26 cellular contexts compared by ENCODE assay signal in the genomic region with DNA sequence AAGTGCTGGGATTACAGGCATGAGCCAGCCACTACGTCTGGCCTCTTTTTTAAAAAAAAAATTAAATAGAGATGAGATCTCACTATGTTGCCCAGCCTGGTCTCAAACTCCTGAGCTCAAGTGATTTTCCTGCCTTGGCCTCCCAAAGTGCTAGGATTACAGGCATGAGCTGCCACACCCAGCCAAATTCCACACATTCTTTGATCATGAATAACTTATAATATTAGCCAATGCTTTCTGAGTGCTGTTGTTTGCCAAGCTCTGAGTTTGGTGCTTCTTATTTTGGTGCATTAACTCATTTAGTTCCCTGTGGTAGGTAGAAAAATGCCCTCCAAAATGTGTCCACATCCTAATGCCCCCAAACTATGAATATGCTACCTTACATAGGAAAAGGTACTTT. TPM values are rescaled to one million over a fixed set of nuclear protein-coding genes. Genes with fewer than 3 reads are reported as not detected.
DNase-seq lines count a peak whose midpoint lies in the region; ATAC-seq, FAIRE-seq and TF ChIP-seq lines count a peak whose summit lies in the region.
"Had no signal": no experiment of that assay in that cellular context is flagged by ENCODE, and none has a peak within 500 bp of the region (broad histone marks: within the 10 kb centered on the region; RNA-seq: fewer than 3 reads in every experiment).

No MANE protein-coding gene starts in this region.

- H4K91ac ChIP-seq in neuronal stem cell (ENCODE audit: low read depth, low read length, poor library complexity) = no peak overlapping the region

- H3K4me1 ChIP-seq in A549 = peaks cover 32% of the 10 kb centered on the region
- H3K4me1 ChIP-seq in neuronal stem cell (ENCODE audit: control insufficient read depth in 2 of 2, insufficient read depth in 1 of 2, low read depth in 1 of 2, low read length in 2 of 2) = peaks cover 0 to 5% of the 10 kb centered on the region in 2 donors
- H3K4me1 ChIP-seq: ascending aorta, esophagus muscularis mucosa, heart left ventricle, spleen had no signal

- H3K36me3 Mint-ChIP-seq in naive thymus-derived CD8-positive, alpha-beta T cell = peaks cover 0 to 25% (median 9%) of the 10 kb centered on the region in 3 donors
- H3K36me3 Mint-ChIP-seq: activated naive CD4-positive, alpha-beta T cell treated with anti-CD3 and anti-CD28 coated beads, Interleukin-2, amount 10 ng/mL, durations not matched to agents 7 days and 5 days; type B pancreatic cell had no signal

- no peak overlapping the region for H2BK120ac ChIP-seq in neuronal stem cell (ENCODE audit: low read depth, low read length)

- no peak overlapping the region for H2BK15ac ChIP-seq in neuronal stem cell (ENCODE audit: low read length)

- TF ChIP-seq CTCF in A549 (IDR thresholded peaks at IDR 0.05) (no peak), brain microvascular endothelial cell (IDR thresholded peaks at IDR 0.05; ENCODE audit: low read depth, low read length, missing control alignments) (no peak)

- peaks cover 0 to 30% (median 17%) of the 10 kb centered on the region in 9 donors for H3K9me3 Mint-ChIP-seq in naive thymus-derived CD8-positive, alpha-beta T cell

- POLR2A ChIA-PET in A549 (lab: Yijun Ruan, JAX) = interaction anchor here (1.0 to 1.1 kb wide), 2 partner anchors 39 to 1937 kb away, joined by 3 to 4 read pairs; no protein-coding TSS in a partner anchor
- POLR2A ChIA-PET in naive thymus-derived CD8-positive, alpha-beta T cell (lab: Charles Lee) = no interaction called here

- peak in 1 of 2 experiments; percentile 75 for DNase-seq in A549 (ENCODE audit: low read depth in 1 of 2, low spot score in 1 of 2)
- peak; percentile 14 for DNase-seq in HS-27A (ENCODE audit: low read depth)
- DNase-seq in brain microvascular endothelial cell = peak; percentile 45
- peak; percentile 22 for DNase-seq in iris pigment epithelial cell (ENCODE audit: low read depth)
- DNase-seq in GM03348 (ENCODE audit: low spot score) = no peak
- DNase-seq in middle frontal gyrus (ENCODE audit: extremely low spot score, low spot score) = no peak
- no peak for DNase-seq in naive thymus-derived CD8-positive, alpha-beta T cell
- DNase-seq in neuronal stem cell (ENCODE audit: low spot score) = no peak
- DNase-seq: activated CD4-positive, alpha-beta T cell treated with anti-CD3 and anti-CD28 coated beads for 1 hour; activated naive CD4-positive, alpha-beta T cell treated with anti-CD3 and anti-CD28 coated beads, Interleukin-2, amount 10 ng/mL, durations not matched to agents 7 days and 5 days; activated T-cell treated with anti-CD3 and anti-CD28 coated beads, Interleukin-2, amount 50 U/mL, for 48 hours; DMS153; effector memory CD4-positive, alpha-beta T cell; H9; heart left ventricle; NCI-H524 treated with DMSO at 0.1 percent for 48 hours; Right ventricle myocardium superior; spleen; stimulated activated CD4-positive, alpha-beta T cell treated with anti-CD3 and anti-CD28 coated beads, Interleukin-4, amount 100 ng/mL, for 4 hours; SW 1271 had no signal

- H3K27ac ChIP-seq in A549 (peak overlapping the region; percentile 60 to 82), brain microvascular endothelial cell (no peak overlapping the region), neuronal stem cell (replicated peaks; ENCODE audit: low read length) (no peak overlapping the region)
- H3K27ac ChIP-seq: ascending aorta, C4-2B, esophagus muscularis mucosa, heart left ventricle, neutrophil, spleen had no signal

- WGBS in A549 (ENCODE audit: missing lambda C conversion rate) = 43% methylated on average over 1 of the region's 1 CpG
- WGBS in neuronal stem cell (ENCODE audit: extremely low coverage in 2 of 2, insufficient read length in 2 of 2, insufficient replicate concordance in 1 of 2), 2 donors = no CpG with 5 or more reads among the region's 1 CpG

- TF ChIP-seq EP300 in A549 (IDR thresholded peaks at IDR 0.05) = no peak

- no peak overlapping the region for H2AK5ac ChIP-seq in neuronal stem cell (ENCODE audit: low read depth, low read length)

- H3K79me1 ChIP-seq in neuronal stem cell (ENCODE audit: low read depth, low read length) = no peaks in the 10 kb centered on the region

- no peak overlapping the region for H3K4me3 Mint-ChIP-seq in naive thymus-derived CD8-positive, alpha-beta T cell
- H3K4me3 Mint-ChIP-seq: activated naive CD4-positive, alpha-beta T cell treated with anti-CD3 and anti-CD28 coated beads, Interleukin-2, amount 10 ng/mL, durations not matched to agents 7 days and 5 days; H9; type B pancreatic cell had no signal

- no peak for FAIRE-seq in A549 (lab: Jason Lieb, UNC)
- FAIRE-seq: A204.1 had no signal

- peaks cover 0 to 4% (median under 1%) of the 10 kb centered on the region in 4 donors for H3K4me1 Mint-ChIP-seq in naive thymus-derived CD8-positive, alpha-beta T cell

- H3K27me3 ChIP-seq in brain microvascular endothelial cell (replicated peaks) = no peaks in the 10 kb centered on the region
- no peaks in the 10 kb centered on the region for H3K27me3 ChIP-seq in neuronal stem cell (ENCODE audit: control insufficient read depth in 3 of 3, insufficient read depth in 3 of 3, low read depth in 1 of 3, low read length in 3 of 3)
- H3K27me3 ChIP-seq: ascending aorta had no signal

- H3K36me3 ChIP-seq in brain microvascular endothelial cell (replicated peaks) (no peaks in the 10 kb centered on the region), neuronal stem cell (replicated peaks in 1 of 2; ENCODE audit: control insufficient read depth in 2 of 2, insufficient read depth in 2 of 2, low read length in 2 of 2) (no peaks in the 10 kb centered on the region)
- H3K36me3 ChIP-seq: ascending aorta, esophagus muscularis mucosa, heart left ventricle, neutrophil, spleen had no signal

- no peak overlapping the region for H2BK5ac ChIP-seq in neuronal stem cell (ENCODE audit: low read length)

- no peak overlapping the region for H4K8ac ChIP-seq in neuronal stem cell (ENCODE audit: low read depth, low read length)

- no peak for TF ChIP-seq POLR2A in A549 (IDR thresholded peaks at IDR 0.05; ENCODE audit: low read length)

- H3K23ac ChIP-seq in neuronal stem cell (ENCODE audit: low read depth, low read length, poor library complexity) = no peak overlapping the region

- ATAC-seq in A549 = peak; percentile 51 to 72; a peak in 3 of 6 replicates
- no peak for ATAC-seq in naive thymus-derived CD8-positive, alpha-beta T cell
- ATAC-seq: heart left ventricle had no signal

- no peak for TF ChIP-seq RAD21 in A549 (conservative IDR thresholded peaks at IDR 0.05 in 1 of 2, IDR thresholded peaks at IDR 0.05 in 1 of 2)

- no peak overlapping the region for H3K9ac ChIP-seq in neuronal stem cell (ENCODE audit: low read depth, low read length, poor library complexity)

- CTCF ChIA-PET in A549 (lab: Yijun Ruan, JAX) = interaction anchor here (0.6 to 2.4 kb wide), 4 partner anchors 11 to 38 kb away, joined by 4 to 8 read pairs (median 5); no protein-coding TSS in a partner anchor

- no peak overlapping the region for H3K27ac Mint-ChIP-seq in naive thymus-derived CD8-positive, alpha-beta T cell
- H3K27ac Mint-ChIP-seq: activated naive CD4-positive, alpha-beta T cell treated with anti-CD3 and anti-CD28 coated beads, Interleukin-2, amount 10 ng/mL, durations not matched to agents 7 days and 5 days; H9; type B pancreatic cell had no signal

- no peak overlapping the region for H2BK12ac ChIP-seq in neuronal stem cell (ENCODE audit: low read length)

- H3K18ac ChIP-seq in neuronal stem cell (ENCODE audit: low read length) = no peak overlapping the region

- in situ Hi-C loops in brain microvascular endothelial cell (cut with HindIII; ENCODE audit: low pct_ligation_motif_present, low sequenced_read_pairs) = no loop called here

- H3K4me3 ChIP-seq in A549 = no peak overlapping the region
- no peak overlapping the region for H3K4me3 ChIP-seq in brain microvascular endothelial cell (ENCODE audit: low read depth, low read length)
- no peak overlapping the region for H3K4me3 ChIP-seq in neuronal stem cell (ENCODE audit: low read length in 2 of 2)
- H3K4me3 ChIP-seq: ascending aorta, esophagus muscularis mucosa, heart left ventricle, spleen had no signal

- H3K4ac ChIP-seq in neuronal stem cell (ENCODE audit: low read length) = no peak overlapping the region

- H3K27me3 Mint-ChIP-seq in naive thymus-derived CD8-positive, alpha-beta T cell = peaks cover 0 to 5% (median 3%) of the 10 kb centered on the region in 5 donors
- H3K27me3 Mint-ChIP-seq: type B pancreatic cell had no signal

- H3K9me3 ChIP-seq in A549 = peaks cover 3% of the 10 kb centered on the region; the same call in 1 of the 3 replicates
- H3K9me3 ChIP-seq in neuronal stem cell (replicated peaks in 1 of 2; ENCODE audit: control insufficient read depth in 2 of 2, insufficient read depth in 1 of 2, low read depth in 1 of 2, low read length in 2 of 2) = peaks cover 0 to 2% of the 10 kb centered on the region in 2 donors
- H3K9me3 ChIP-seq: neutrophil had no signal

- H3K4me2 ChIP-seq in A549 (peak overlapping the region; percentile 48), neuronal stem cell (ENCODE audit: insufficient read depth, low read length, poor library complexity, severe bottlenecking) (no peak overlapping the region)

- no peak overlapping the region for H2AFZ ChIP-seq in neuronal stem cell (ENCODE audit: low read length)

- no peak overlapping the region for H3K14ac ChIP-seq in neuronal stem cell (ENCODE audit: low read length)

TF ChIP-seq in A549, 52 proteins besides CTCF, POLR2A, EP300 and RAD21:
- TF ChIP-seq CEBPB (IDR thresholded peaks at IDR 0.05) (peak in 1 of 2 experiments; percentile 41; a peak in 1 of 4 replicates), FOSB (CRISPR knock-in tag; IDR thresholded peaks at IDR 0.05) (no peak), FOSL2 (IDR thresholded peaks at IDR 0.05) (peak; percentile 27; the same call in 1 of the 2 replicates), FOSL2 (CRISPR knock-in tag; IDR thresholded peaks at IDR 0.05) (peak; percentile 64)

RNA-seq across cellular contexts. Expression of a gene that starts 47.2 kb away (rescaled TPM):
- polyA plus RNA-seq in A549 (2011; rRNA removed) (48.7 and 51.7 TPM in 2 replicates), A549 (2017; fragmentation: RNase III; extraction: RNeasy Plus Mini Kit Qiagen cat#74134 plus additional on column Dnase treatment) (31.1 to 42.2 TPM (median 33.8 TPM) in 3 replicates)
- 14.5 and 16.0 TPM in 2 replicates for polyA plus RNA-seq in A549 (2012; cell fraction: cytosol; rRNA removed)
- polyA plus RNA-seq in A549 (2012; cell fraction: nucleus; rRNA removed) = 25.5 and 38.1 TPM in 2 replicates
- polyA minus RNA-seq in A549 (2011; rRNA and poly(A)+ RNA removed) = 53.7 and 59.5 TPM in 2 replicates
- total RNA-seq in naive thymus-derived CD8-positive, alpha-beta T cell = under 1 TPM; 0.08 to 0.34 TPM
- 1 to 10 TPM in 1 of 3 donors, under 1 TPM in 1, not detected in 1; 0.77 to 2.4 TPM for polyA plus RNA-seq in naive thymus-derived CD8-positive, alpha-beta T cell
- polyA plus RNA-seq in neuronal stem cell (2013, experiment 1 of 2) = 42.4 TPM
- 41.6 TPM for polyA plus RNA-seq in neuronal stem cell (2013, experiment 2 of 2)

Comparison
In these comparisons a context has a peak if more than half of its experiments do, and no peak if none do; other contexts are left out.
1. ATAC-seq: peak in A549 (2 of 2); none in naive thymus-derived CD8-positive, alpha-beta T cell (0 of 2).
2. DNase-seq: peak in HS-27A (single experiment), brain microvascular endothelial cell (single experiment) and iris pigment epithelial cell (single experiment); none in GM03348 (single experiment), middle frontal gyrus (single experiment), naive thymus-derived CD8-positive, alpha-beta T cell (0 of 10) and neuronal stem cell (single experiment).
3. H3K27ac ChIP-seq: peak in A549 (2 of 2); none in brain microvascular endothelial cell (single experiment) and neuronal stem cell (single experiment).
4. RNA of a gene that starts 47.2 kb away (polyA plus RNA-seq): 14.5 to 51.7 TPM in A549; 0.77 to 2.4 TPM in naive thymus-derived CD8-positive, alpha-beta T cell; every median in the first group is over 4 times any median in the second.